ENCODE assay signal across 26 cellular contexts in the genomic region with DNA sequence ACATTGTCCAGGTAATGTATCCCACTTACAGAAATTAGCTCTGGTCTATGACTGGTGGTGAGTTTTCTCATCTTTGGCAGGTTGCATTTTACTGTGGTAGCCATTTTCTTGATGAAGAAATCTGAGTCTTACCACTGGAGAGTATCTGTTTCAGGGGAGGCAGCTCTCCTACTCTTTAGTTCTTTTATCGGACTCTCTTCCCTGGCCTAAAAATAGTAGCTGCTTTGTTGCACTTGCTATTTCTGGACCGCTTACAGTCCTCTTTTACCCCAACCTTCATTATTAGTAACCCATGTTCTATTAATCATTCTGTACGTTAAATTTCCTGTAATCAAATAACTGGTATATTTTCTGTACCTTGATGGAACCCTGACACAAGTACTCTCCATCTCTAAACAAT.
"Had no signal": no experiment of that assay in that cellular context is flagged by ENCODE, and none has a peak within 500 bp of the region (broad histone marks: within the 10 kb centered on the region; RNA-seq: fewer than 3 reads in every experiment).

No MANE protein-coding gene starts in this region.

- DNase-seq: hypothalamus; immature natural killer cell; kidney; lower lobe of right lung; mammary epithelial cell; mesenchymal stem cell; naive B cell; natural killer cell; occipital lobe; psoas muscle; stimulated activated CD4-positive, alpha-beta T cell treated with anti-CD3 and anti-CD28 coated beads, Interleukin-12 subunit alpha, Interleukin-12 subunit beta, amount 100 ng/mL, for 4 hours; stimulated activated CD4-positive, alpha-beta T cell treated with anti-CD3 and anti-CD28 coated beads, Interleukin-15, amount 100 ng/mL, for 24 hours; stimulated activated CD4-positive, alpha-beta T cell treated with anti-CD3 and anti-CD28 coated beads, Interleukin-2, amount 100 ng/mL, for 24 hours; stimulated activated CD4-positive, alpha-beta T cell treated with anti-CD3 and anti-CD28 coated beads, Interleukin-4, amount 100 ng/mL, for 1 hour; stimulated activated naive B cell treated with anti-CD40 and anti-IgM and Interleukin-4, amounts not matched to agents 10 μg/mL and 1 μg/mL and 100 μg/mL, for 72 hours; stimulated activated naive CD8-positive, alpha-beta T cell treated with anti-CD3 and anti-CD28 coated beads, Interleukin-15, Interleukin-2, amounts not matched to agents 100 U/mL and 50 U/mL, for 24 hours; stomach; testis; thyroid gland; transverse colon; upper lobe of left lung had no signal

- H3K36me3 Mint-ChIP-seq: immature natural killer cell; naive B cell; stimulated activated naive B cell treated with anti-CD40 and anti-IgM and Interleukin-4, amounts not matched to agents 10 μg/mL and 1 μg/mL and 100 μg/mL, for 72 hours had no signal

- H3K36me3 ChIP-seq: lower lobe of right lung, neutrophil, stomach, thyroid gland, transverse colon, upper lobe of left lung, vagina had no signal

- H3K4me1 Mint-ChIP-seq: immature natural killer cell; naive B cell; natural killer cell; stimulated activated naive B cell treated with anti-CD40 and anti-IgM and Interleukin-4, amounts not matched to agents 10 μg/mL and 1 μg/mL and 100 μg/mL, for 72 hours had no signal

- H3K27ac Mint-ChIP-seq: immature natural killer cell; naive B cell; natural killer cell; stimulated activated naive B cell treated with anti-CD40 and anti-IgM and Interleukin-4, amounts not matched to agents 10 μg/mL and 1 μg/mL and 100 μg/mL, for 72 hours had no signal

- H3K27ac ChIP-seq: lower lobe of right lung, neutrophil, parathyroid adenoma, psoas muscle, skin epidermis, stomach, testis, thyroid gland, transverse colon, upper lobe of left lung, vagina had no signal

- H3K27me3 ChIP-seq: neutrophil, stomach, testis, thyroid gland, transverse colon, upper lobe of left lung, vagina had no signal

- ATAC-seq: lower lobe of right lung; natural killer cell; psoas muscle; sciatic nerve; stimulated activated naive B cell treated with anti-CD40 and anti-IgM and Interleukin-4, amounts not matched to agents 10 μg/mL and 1 μg/mL and 100 μg/mL, for 72 hours; stimulated activated naive CD8-positive, alpha-beta T cell treated with anti-CD3 and anti-CD28 coated beads, Interleukin-15, Interleukin-2, amounts not matched to agents 100 U/mL and 50 U/mL, for 24 hours had no signal

- H3K27me3 Mint-ChIP-seq: naive B cell; stimulated activated naive B cell treated with anti-CD40 and anti-IgM and Interleukin-4, amounts not matched to agents 10 μg/mL and 1 μg/mL and 100 μg/mL, for 72 hours had no signal

- H3K9ac ChIP-seq: parathyroid adenoma had no signal

- H3K79me2 ChIP-seq: parathyroid adenoma had no signal

- H2AFZ ChIP-seq: parathyroid adenoma had no signal

- H3K9me3 ChIP-seq: psoas muscle, testis, thyroid gland, transverse colon, upper lobe of left lung, vagina had no signal

- H3K4me3 Mint-ChIP-seq: immature natural killer cell; naive B cell; natural killer cell; stimulated activated naive B cell treated with anti-CD40 and anti-IgM and Interleukin-4, amounts not matched to agents 10 μg/mL and 1 μg/mL and 100 μg/mL, for 72 hours had no signal

- H3K4me1 ChIP-seq: lower lobe of right lung, parathyroid adenoma, psoas muscle, stomach, testis, thyroid gland, transverse colon, upper lobe of left lung, vagina had no signal

- H3K4me3 ChIP-seq: lower lobe of right lung, psoas muscle, skin epidermis, stomach, thyroid gland, transverse colon, upper lobe of left lung, vagina had no signal
